ENCODE assay signal across 9 cellular contexts in genomic region chr15:40942865-40943264, GRCh38. TPM values are rescaled to one million over a fixed set of nuclear protein-coding genes. Genes with fewer than 3 reads are reported as not detected.
DNase-seq lines count a peak whose midpoint lies in the region; ATAC-seq and TF ChIP-seq lines count a peak whose summit lies in the region.
"Had no signal": no experiment of that assay in that cellular context is flagged by ENCODE, and none has a peak within 500 bp of the region (broad histone marks: within the 10 kb centered on the region; RNA-seq: fewer than 3 reads in every experiment).

No MANE protein-coding gene starts in this region.

- POLR2A ChIA-PET in activated CD4-positive, alpha-beta T cell treated with anti-CD3 and anti-CD28 coated beads for 36 hours (lab: Charles Lee) = interaction anchor here (1.3 to 3.6 kb wide), 3 partner anchors 10 to 36 kb away, joined by 3 to 19 read pairs (median 6); partner anchors contain the start of gene CHAC1
- POLR2A ChIA-PET in GM10248 (lab: Yijun Ruan, JAX) = interaction anchor here (0.8 kb wide), 1 partner anchor 10 kb away, joined by 4 read pairs; the partner anchor contains the start of gene CHAC1

- H3K9ac ChIP-seq in OCI-LY1 (ENCODE audit: low read length) = peak overlapping the region; percentile 70; the same call in 1 of the 2 replicates

- intact Hi-C loops in activated CD4-positive, alpha-beta T cell treated with anti-CD3 and anti-CD28 coated beads for 36 hours (cut with DNase I, micrococcal nuclease) = loop anchor here (1.0 kb wide), 2 partner anchors 10 to 37 kb away; partner anchors contain the start of gene CHAC1 (in 2 of the 2)

- H2AFZ ChIP-seq in OCI-LY1 (ENCODE audit: low read length) = no peak overlapping the region

- ATAC-seq in activated CD4-positive, alpha-beta T cell treated with anti-CD3 and anti-CD28 coated beads for 36 hours = no peak
- ATAC-seq in stimulated activated effector memory CD8-positive, alpha-beta T cell treated with anti-CD3 and anti-CD28 coated beads, Interleukin-12 subunit alpha, Interleukin-12 subunit beta, amount 100 ng/mL, for 72 hours = no peak

- no peaks in the 10 kb centered on the region for H3K9me3 ChIP-seq in OCI-LY1 (ENCODE audit: low read length)

- peaks cover 12% of the 10 kb centered on the region for H3K4me1 ChIP-seq in OCI-LY1 (ENCODE audit: insufficient read depth, low read length, severe bottlenecking)

- H3K4me3 ChIP-seq in OCI-LY1 (ENCODE audit: low read depth, low read length, poor library complexity, severe bottlenecking) = peak overlapping the region; percentile 65

- peak overlapping the region; percentile 85 for H3K4me2 ChIP-seq in OCI-LY1 (ENCODE audit: low read length)

- no peak for DNase-seq in activated CD4-positive, alpha-beta T cell treated with anti-CD3 and anti-CD28 coated beads for 36 hours
- no peak for DNase-seq in activated CD4-positive, alpha-beta T cell treated with anti-CD3 and anti-CD28 coated beads for 1 hour
- DNase-seq in endothelial cell (ENCODE audit: low spot score) = no peak
- DNase-seq in stimulated activated effector memory CD8-positive, alpha-beta T cell treated with anti-CD3 and anti-CD28 coated beads, Interleukin-12 subunit alpha, Interleukin-12 subunit beta, amount 100 ng/mL, for 72 hours (ENCODE audit: low spot score in 2 of 2) = no peak
- DNase-seq in NCI-H1694 (lab: John Stamatoyannopoulos, UW) = no peak
- no peak for DNase-seq in LoVo (ENCODE audit: low spot score)
- no peak for DNase-seq in GM10248 (ENCODE audit: extremely low spot score)
- DNase-seq: anterior cingulate cortex had no signal

- TF ChIP-seq CTCF in OCI-LY1 (IDR thresholded peaks at IDR 0.05; ENCODE audit: low read length) = no peak
- no peak for TF ChIP-seq CTCF in endothelial cell (IDR thresholded peaks at IDR 0.05; ENCODE audit: unreplicated experiment)
- TF ChIP-seq CTCF in GM10248 (IDR thresholded peaks at IDR 0.05; ENCODE audit: control extremely low read depth, extremely low read depth, low read depth, missing control alignments) = no peak

- H3K9me2 ChIP-seq in OCI-LY1 (ENCODE audit: low read depth, low read length) = no peaks in the 10 kb centered on the region

- no peaks in the 10 kb centered on the region for H3F3A ChIP-seq in OCI-LY1 (ENCODE audit: insufficient read depth, low read length)

- no peaks in the 10 kb centered on the region for H3K36me3 Mint-ChIP-seq in activated CD4-positive, alpha-beta T cell treated with anti-CD3 and anti-CD28 coated beads for 36 hours (ENCODE audit: low read depth)
- H3K36me3 Mint-ChIP-seq in endothelial cell (ENCODE audit: low read depth, unreplicated experiment) = peaks cover 31% of the 10 kb centered on the region
- peaks cover 11% of the 10 kb centered on the region for H3K36me3 Mint-ChIP-seq in stimulated activated effector memory CD8-positive, alpha-beta T cell treated with anti-CD3 and anti-CD28 coated beads, Interleukin-12 subunit alpha, Interleukin-12 subunit beta, amount 100 ng/mL, for 72 hours

- peak overlapping the region; percentile 80 for H3K4me3 Mint-ChIP-seq in activated CD4-positive, alpha-beta T cell treated with anti-CD3 and anti-CD28 coated beads for 36 hours
- H3K4me3 Mint-ChIP-seq in endothelial cell (ENCODE audit: unreplicated experiment) = peak overlapping the region; percentile 80
- H3K4me3 Mint-ChIP-seq in stimulated activated effector memory CD8-positive, alpha-beta T cell treated with anti-CD3 and anti-CD28 coated beads, Interleukin-12 subunit alpha, Interleukin-12 subunit beta, amount 100 ng/mL, for 72 hours = peak overlapping the region; percentile 78

- H3K27me3 Mint-ChIP-seq in activated CD4-positive, alpha-beta T cell treated with anti-CD3 and anti-CD28 coated beads for 36 hours = no peaks in the 10 kb centered on the region
- peaks cover 19% of the 10 kb centered on the region for H3K27me3 Mint-ChIP-seq in endothelial cell (ENCODE audit: unreplicated experiment)

- H3K36me3 ChIP-seq in OCI-LY1 (ENCODE audit: insufficient read depth, low read length) = no peaks in the 10 kb centered on the region

- no peaks in the 10 kb centered on the region for H3K9me3 Mint-ChIP-seq in activated CD4-positive, alpha-beta T cell treated with anti-CD3 and anti-CD28 coated beads for 36 hours (ENCODE audit: low read depth)
- no peaks in the 10 kb centered on the region for H3K9me3 Mint-ChIP-seq in endothelial cell (ENCODE audit: unreplicated experiment)
- H3K9me3 Mint-ChIP-seq in stimulated activated effector memory CD8-positive, alpha-beta T cell treated with anti-CD3 and anti-CD28 coated beads, Interleukin-12 subunit alpha, Interleukin-12 subunit beta, amount 100 ng/mL, for 72 hours = no peaks in the 10 kb centered on the region

- H3K27ac Mint-ChIP-seq in activated CD4-positive, alpha-beta T cell treated with anti-CD3 and anti-CD28 coated beads for 36 hours = peak overlapping the region; percentile 85
- peak overlapping the region; percentile 81 for H3K27ac Mint-ChIP-seq in endothelial cell (ENCODE audit: unreplicated experiment)
- H3K27ac Mint-ChIP-seq in stimulated activated effector memory CD8-positive, alpha-beta T cell treated with anti-CD3 and anti-CD28 coated beads, Interleukin-12 subunit alpha, Interleukin-12 subunit beta, amount 100 ng/mL, for 72 hours = peak overlapping the region; percentile 83

- H4K20me1 ChIP-seq in OCI-LY1 (ENCODE audit: insufficient read depth, low read length) = no peaks in the 10 kb centered on the region

- H3K79me2 ChIP-seq in OCI-LY1 (ENCODE audit: insufficient read depth, low read length) = no peaks in the 10 kb centered on the region

- H3K27ac ChIP-seq in OCI-LY1 (ENCODE audit: low read depth, low read length, poor library complexity, severe bottlenecking) = no peak overlapping the region

- H3K27me3 ChIP-seq in OCI-LY1 (ENCODE audit: insufficient read depth, low read length) = 0 out of 2 replicates have a peak, but pooled peaks cover 11% of the 10 kb centered on the region

- CTCF ChIA-PET in activated CD4-positive, alpha-beta T cell treated with anti-CD3 and anti-CD28 coated beads for 36 hours (lab: Charles Lee) = interaction anchor here (0.6 to 5.2 kb wide), 23 partner anchors 10 to 538 kb away, joined by 3 to 66 read pairs (median 4); partner anchors contain the start of genes CHAC1, DLL4 and VPS18
- CTCF ChIA-PET in GM10248 (lab: Yijun Ruan, JAX) = interaction anchor here (0.7 to 5.4 kb wide), 28 partner anchors 10 to 479 kb away, joined by 3 to 167 read pairs (median 10); partner anchors contain the start of genes CHAC1, CHP1, DLL4 and EXD1

- H3K4me1 Mint-ChIP-seq in activated CD4-positive, alpha-beta T cell treated with anti-CD3 and anti-CD28 coated beads for 36 hours = peaks cover 39% of the 10 kb centered on the region
- H3K4me1 Mint-ChIP-seq in endothelial cell (ENCODE audit: unreplicated experiment) = peaks cover 37% of the 10 kb centered on the region
- peaks cover 35% of the 10 kb centered on the region for H3K4me1 Mint-ChIP-seq in stimulated activated effector memory CD8-positive, alpha-beta T cell treated with anti-CD3 and anti-CD28 coated beads, Interleukin-12 subunit alpha, Interleukin-12 subunit beta, amount 100 ng/mL, for 72 hours

RNA-seq across cellular contexts. Expression of gene CHAC1, which starts 10.4 kb away (rescaled TPM):
- total RNA-seq in activated CD4-positive, alpha-beta T cell treated with anti-CD3 and anti-CD28 coated beads for 36 hours = 10 to 100 TPM; 31.1 to 32.2 TPM
- total RNA-seq in endothelial cell (ENCODE audit: unreplicated experiment) = 16.4 TPM

RNA-seq across cellular contexts. Expression of gene DLL4, which starts 13.7 kb away (rescaled TPM):
- total RNA-seq in activated CD4-positive, alpha-beta T cell treated with anti-CD3 and anti-CD28 coated beads for 36 hours = under 1 TPM; 0.18 to 0.30 TPM
- total RNA-seq in endothelial cell (ENCODE audit: unreplicated experiment) = 257 TPM

RNA-seq across cellular contexts. Expression of gene VPS18, which starts 48.6 kb away (rescaled TPM):
- total RNA-seq in activated CD4-positive, alpha-beta T cell treated with anti-CD3 and anti-CD28 coated beads for 36 hours = 1 to 10 TPM; 6.2 TPM
- total RNA-seq in endothelial cell (ENCODE audit: unreplicated experiment) = 39.2 TPM

Comparison
In these comparisons a context has a peak if more than half of its experiments do, and no peak if none do; other contexts are left out.
1. RNA of gene DLL4, which starts 13.7 kb away (total RNA-seq): 257 TPM in endothelial cell (single experiment); 0.18 to 0.30 TPM in activated CD4-positive, alpha-beta T cell treated with anti-CD3 and anti-CD28 coated beads for 36 hours; every median in the first group is over 100 times any median in the second.
2. Peak in every context shown above with its lines, with median percentiles within 50 percentile points of each other: H3K27ac Mint-ChIP-seq and H3K4me3 Mint-ChIP-seq.